Comparison of ENCODE assay signal across 9 cellular contexts in the genomic region with DNA sequence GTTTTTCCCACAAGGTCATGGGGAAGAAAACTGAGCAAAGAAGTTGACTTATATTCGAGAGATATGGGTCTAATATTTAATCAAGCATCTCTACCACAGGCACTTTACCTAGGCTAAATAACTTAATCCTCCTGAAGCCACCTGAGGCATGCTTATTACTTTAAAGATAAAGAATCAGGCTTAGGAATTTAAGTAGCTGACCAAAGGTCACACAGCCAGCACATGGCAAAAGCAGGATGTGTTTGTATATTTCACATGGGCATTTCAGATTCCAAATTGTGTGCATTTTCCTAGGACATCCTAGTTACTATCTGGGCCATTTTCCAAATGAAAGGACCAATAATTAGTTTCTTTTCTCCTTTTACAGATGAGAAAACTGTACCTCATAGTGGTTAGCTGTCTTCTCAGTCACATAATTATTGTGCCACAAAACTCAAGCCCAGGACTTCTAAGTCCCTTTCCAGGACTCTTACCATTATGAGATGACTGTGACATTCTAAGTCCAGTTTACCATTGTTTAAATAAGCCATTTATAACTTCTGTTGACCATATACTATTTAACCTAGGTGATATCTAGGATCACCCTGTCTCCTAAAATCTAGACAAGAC.
"Had no signal": no experiment of that assay in that cellular context is flagged by ENCODE, and none has a peak within 500 bp of the region (broad histone marks: within the 10 kb centered on the region; RNA-seq: fewer than 3 reads in every experiment).

No MANE protein-coding gene starts in this region.

- H3K4me3 Mint-ChIP-seq: GM23338, H9 had no signal

- H3K27ac Mint-ChIP-seq: GM23338, H9 had no signal

- H3K4me3 ChIP-seq: GM23338, K562 had no signal

- H3K9me3 Mint-ChIP-seq: GM23338 had no signal

- FAIRE-seq: H1, H54, HTR-8/SVneo, K562 had no signal

- DNase-seq: H9, HCEC 1CT, IMR-90, KG1 had no signal

- ATAC-seq: GM23338, K562 had no signal

- H3K4me1 Mint-ChIP-seq: GM23338, H9 had no signal
